ENCODE assay signal across 1 cellular context in genomic region chr15:90293040-90293810, GRCh38.
TF ChIP-seq lines count a peak whose summit lies in the region.

No MANE protein-coding gene starts in this region.

TF ChIP-seq in GM12878, 131 proteins besides CTCF, POLR2A, EP300 and RAD21:
- peak; percentile 57; the same call in 1 of the 2 replicates for TF ChIP-seq YY1 (IDR thresholded peaks at IDR 0.05; ENCODE audit: low read depth, low read length)
- TF ChIP-seq MLLT1 (IDR thresholded peaks at IDR 0.05) = 0 out of 2 replicates have a peak, but pooled peaks have one; percentile 21
- TF ChIP-seq TCF12 (IDR thresholded peaks at IDR 0.05; ENCODE audit: low read depth, low read length) = peak; percentile 67; the same call in 1 of the 2 replicates
- TF ChIP-seq SMC3 (IDR thresholded peaks at IDR 0.05; ENCODE audit: borderline replicate concordance, low read length) = peak; percentile 56
